Comparison of ENCODE assay signal across 1 cellular context in genomic region chr1:203289982-203290260, GRCh38.
TF ChIP-seq lines count a peak whose summit lies in the region.

No MANE protein-coding gene starts in this region.

TF ChIP-seq in endothelial cell of umbilical vein, 7 proteins besides CTCF, POLR2A, EP300 and RAD21 (continued from another document):
- TF ChIP-seq MAX (IDR thresholded peaks at IDR 0.05; ENCODE audit: insufficient read depth, insufficient read length) (no peak), FOS (IDR thresholded peaks at IDR 0.05; ENCODE audit: borderline replicate concordance, insufficient read depth, low read length) (no peak), EZH2 (IDR thresholded peaks at IDR 0.05; ENCODE audit: borderline replicate concordance, low read depth, low read length, severe bottlenecking) (no peak)
